Comparison of ENCODE assay signal across 8 cellular contexts in genomic region chr17:7313890-7314718, GRCh38. TPM values are rescaled to one million over a fixed set of nuclear protein-coding genes. Genes with fewer than 3 reads are reported as not detected.
DNase-seq lines count a peak whose midpoint lies in the region; ATAC-seq and TF ChIP-seq lines count a peak whose summit lies in the region.

No MANE protein-coding gene starts in this region.

- no peaks in the 10 kb centered on the region for H3K9me3 ChIP-seq in Karpas-422 (ENCODE audit: low read length)

- H3K27me3 ChIP-seq in Karpas-422 (ENCODE audit: low read length): no peaks in the 10 kb centered on the region

- no peaks in the 10 kb centered on the region for H3K27me3 Mint-ChIP-seq in naive B cell

- H4K20me1 ChIP-seq in Karpas-422 (ENCODE audit: insufficient read depth, low read depth, low read length): peaks cover 37% of the 10 kb centered on the region

- peak overlapping the region; percentile 89 for H3K4me3 ChIP-seq in Karpas-422 (ENCODE audit: low read length)
- H3K4me3 ChIP-seq in cardiac fibroblast (replicated peaks in 1 of 2; ENCODE audit: low read depth in 2 of 2, low read length in 2 of 2): peak overlapping the region; percentile 91

- H2AFZ ChIP-seq in Karpas-422 (ENCODE audit: low read length): no peak overlapping the region

- no peak for TF ChIP-seq CTCF in C4-2B (conservative IDR thresholded peaks at IDR 0.05)
- no peak for TF ChIP-seq CTCF in cardiac fibroblast (IDR thresholded peaks at IDR 0.05; ENCODE audit: low read depth, low read length)
- TF ChIP-seq CTCF in omental fat pad (IDR thresholded peaks at IDR 0.05): no peak

- H3K4me1 ChIP-seq in Karpas-422 (ENCODE audit: low read length): peaks cover 57% of the 10 kb centered on the region

- H3K4me3 Mint-ChIP-seq in naive B cell: peak overlapping the region; percentile 75 to 96 (median 88)

- peak overlapping the region; percentile 83 for H3K4me2 ChIP-seq in Karpas-422 (ENCODE audit: low read depth, low read length, poor library complexity, severe bottlenecking)

- H3K9me3 Mint-ChIP-seq in naive B cell: no peaks in the 10 kb centered on the region

- no peaks in the 10 kb centered on the region for H3K9me2 ChIP-seq in Karpas-422 (replicated peaks; ENCODE audit: insufficient read depth, low read length)

- peaks cover 19% of the 10 kb centered on the region for H3K79me2 ChIP-seq in Karpas-422 (ENCODE audit: low read length)

- intact Hi-C loops in posterior vena cava (cut with DNase I): no loop called here

- H3K4me1 Mint-ChIP-seq in naive B cell: peaks cover 58 to 70% (median 58%) of the 10 kb centered on the region in 3 donors

- H3K36me3 Mint-ChIP-seq in naive B cell: peaks cover 15 to 26% of the 10 kb centered on the region in 2 donors

- ATAC-seq in naive B cell (ENCODE audit: low read depth in 2 of 2): no peak
- ATAC-seq in HG03280 (IDR thresholded peaks at IDR 0.05; ENCODE audit: unreplicated experiment): no peak
- ATAC-seq in omental fat pad (ENCODE audit: low FRiP score): no peak

- H3K27ac Mint-ChIP-seq in naive B cell: peak overlapping the region; percentile 74 to 97 (median 92)

- DNase-seq in Karpas-422: peak; percentile 74
- peak in 1 of 2 donors; percentile 47 for DNase-seq in cardiac fibroblast (ENCODE audit: low read depth in 2 of 2)
- DNase-seq in naive B cell: no peak
- no peak for DNase-seq in posterior vena cava (ENCODE audit: low spot score)
- no peak for DNase-seq in omental fat pad (ENCODE audit: low spot score)
- no peak for DNase-seq in occipital lobe (lab: John Stamatoyannopoulos, UW)

- H3K27ac ChIP-seq in C4-2B (peak overlapping the region; percentile 85), Karpas-422 (ENCODE audit: low read length) (peak overlapping the region; percentile 63)

- H3K36me3 ChIP-seq in Karpas-422 (ENCODE audit: insufficient read depth, low read length): peaks cover 43% of the 10 kb centered on the region

- peak overlapping the region; percentile 78 for H3K9ac ChIP-seq in Karpas-422 (ENCODE audit: low read length)

RNA-seq across cellular contexts. Expression of gene GPS2, which starts 1.1 kb away (rescaled TPM):
- 36.9 and 63.1 TPM in 2 replicates for total RNA-seq in Karpas-422 (2014; rRNA removed; shearing (Covaris generic); ENCODE audit: low replicate concordance)
- polyA plus RNA-seq in naive B cell (ENCODE audit: low read depth in 6 of 6): 100 to 1,000 TPM; 103 to 131 (median 107) TPM
- total RNA-seq in posterior vena cava: 10 to 100 TPM; 47.0 to 47.9 TPM
- total RNA-seq in omental fat pad: 10 to 100 TPM; 49.6 to 91.3 (median 75.9) TPM
- total RNA-seq in occipital lobe: 29.5 TPM

RNA-seq across cellular contexts. Expression of gene EIF5A, which starts 6.7 kb away (rescaled TPM):
- total RNA-seq in Karpas-422 (2014; rRNA removed; shearing (Covaris generic); ENCODE audit: low replicate concordance): 231 and 326 TPM in 2 replicates
- polyA plus RNA-seq in naive B cell (ENCODE audit: low read depth in 6 of 6): 100 to 1,000 TPM; 195 to 802 (median 516) TPM
- 100 to 1,000 TPM; 275 to 328 TPM for total RNA-seq in posterior vena cava
- total RNA-seq in omental fat pad: 100 to 1,000 TPM; 127 to 408 (median 282) TPM
- 156 TPM for total RNA-seq in occipital lobe

RNA-seq across cellular contexts. Expression of gene NEURL4, which starts 15.0 kb away (rescaled TPM):
- total RNA-seq in Karpas-422 (2014; rRNA removed; shearing (Covaris generic); ENCODE audit: low replicate concordance): 11.1 and 21.2 TPM in 2 replicates
- 1 to 10 TPM in 5 of 6 donors, not detected in 1; 1.2 to 2.7 (median 1.9) TPM for polyA plus RNA-seq in naive B cell (ENCODE audit: low read depth in 6 of 6)
- total RNA-seq in posterior vena cava: 10 to 100 TPM; 20.0 to 22.8 TPM
- 10 to 100 TPM; 10.4 to 16.1 (median 11.5) TPM for total RNA-seq in omental fat pad
- 46.6 TPM for total RNA-seq in occipital lobe

RNA-seq across cellular contexts. Expression of gene YBX2, which starts 19.7 kb away (rescaled TPM):
- not detected in 2 replicates for total RNA-seq in Karpas-422 (2014; rRNA removed; shearing (Covaris generic); ENCODE audit: low replicate concordance)
- not detected for polyA plus RNA-seq in naive B cell (ENCODE audit: low read depth in 6 of 6)
- 1 to 10 TPM; 1.7 to 1.8 TPM for total RNA-seq in posterior vena cava
- 1 to 10 TPM in 3 of 4 donors, under 1 TPM in 1; 0.65 to 3.3 (median 1.5) TPM for total RNA-seq in omental fat pad
- total RNA-seq in occipital lobe: 2.7 TPM

RNA-seq across cellular contexts. Expression of gene ACAP1, which starts 22.2 kb away (rescaled TPM):
- total RNA-seq in Karpas-422 (2014; rRNA removed; shearing (Covaris generic); ENCODE audit: low replicate concordance): 51.0 and 85.0 TPM in 2 replicates
- 100 to 1,000 TPM; 117 to 177 (median 155) TPM for polyA plus RNA-seq in naive B cell (ENCODE audit: low read depth in 6 of 6)
- total RNA-seq in posterior vena cava (10 to 100 TPM; 11.9 to 15.2 TPM), omental fat pad (10 to 100 TPM in 1 of 4 donors, 1 to 10 TPM in 3; 3.3 to 13.1 (median 8.1) TPM), occipital lobe (not detected)
